1 cellular context compared by ENCODE assay signal in genomic region chr2:234430892-234431291, GRCh38.
TF ChIP-seq lines count a peak whose summit lies in the region.

No MANE protein-coding gene starts in this region.

TF ChIP-seq in HepG2, 621 proteins besides CTCF, POLR2A, EP300 and RAD21 (continued from another document):
- TF ChIP-seq, protein P1, sequence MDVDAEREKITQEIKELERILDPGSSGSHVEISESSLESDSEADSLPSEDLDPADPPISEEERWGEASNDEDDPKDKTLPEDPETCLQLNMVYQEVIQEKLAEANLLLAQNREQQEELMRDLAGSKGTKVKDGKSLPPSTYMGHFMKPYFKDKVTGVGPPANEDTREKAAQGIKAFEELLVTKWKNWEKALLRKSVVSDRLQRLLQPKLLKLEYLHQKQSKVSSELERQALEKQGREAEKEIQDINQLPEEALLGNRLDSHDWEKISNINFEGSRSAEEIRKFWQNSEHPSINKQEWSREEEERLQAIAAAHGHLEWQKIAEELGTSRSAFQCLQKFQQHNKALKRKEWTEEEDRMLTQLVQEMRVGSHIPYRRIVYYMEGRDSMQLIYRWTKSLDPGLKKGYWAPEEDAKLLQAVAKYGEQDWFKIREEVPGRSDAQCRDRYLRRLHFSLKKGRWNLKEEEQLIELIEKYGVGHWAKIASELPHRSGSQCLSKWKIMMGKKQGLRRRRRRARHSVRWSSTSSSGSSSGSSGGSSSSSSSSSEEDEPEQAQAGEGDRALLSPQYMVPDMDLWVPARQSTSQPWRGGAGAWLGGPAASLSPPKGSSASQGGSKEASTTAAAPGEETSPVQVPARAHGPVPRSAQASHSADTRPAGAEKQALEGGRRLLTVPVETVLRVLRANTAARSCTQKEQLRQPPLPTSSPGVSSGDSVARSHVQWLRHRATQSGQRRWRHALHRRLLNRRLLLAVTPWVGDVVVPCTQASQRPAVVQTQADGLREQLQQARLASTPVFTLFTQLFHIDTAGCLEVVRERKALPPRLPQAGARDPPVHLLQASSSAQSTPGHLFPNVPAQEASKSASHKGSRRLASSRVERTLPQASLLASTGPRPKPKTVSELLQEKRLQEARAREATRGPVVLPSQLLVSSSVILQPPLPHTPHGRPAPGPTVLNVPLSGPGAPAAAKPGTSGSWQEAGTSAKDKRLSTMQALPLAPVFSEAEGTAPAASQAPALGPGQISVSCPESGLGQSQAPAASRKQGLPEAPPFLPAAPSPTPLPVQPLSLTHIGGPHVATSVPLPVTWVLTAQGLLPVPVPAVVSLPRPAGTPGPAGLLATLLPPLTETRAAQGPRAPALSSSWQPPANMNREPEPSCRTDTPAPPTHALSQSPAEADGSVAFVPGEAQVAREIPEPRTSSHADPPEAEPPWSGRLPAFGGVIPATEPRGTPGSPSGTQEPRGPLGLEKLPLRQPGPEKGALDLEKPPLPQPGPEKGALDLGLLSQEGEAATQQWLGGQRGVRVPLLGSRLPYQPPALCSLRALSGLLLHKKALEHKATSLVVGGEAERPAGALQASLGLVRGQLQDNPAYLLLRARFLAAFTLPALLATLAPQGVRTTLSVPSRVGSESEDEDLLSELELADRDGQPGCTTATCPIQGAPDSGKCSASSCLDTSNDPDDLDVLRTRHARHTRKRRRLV (CRISPR knock-in tag; IDR thresholded peaks at IDR 0.05), result no peak
- TF ChIP-seq ZFX (CRISPR knock-in tag; IDR thresholded peaks at IDR 0.05; ENCODE audit: low read depth) (no peak), TSC22D2 (CRISPR knock-in tag; IDR thresholded peaks at IDR 0.05; ENCODE audit: borderline replicate concordance) (no peak), ONECUT2 (CRISPR knock-in tag; IDR thresholded peaks at IDR 0.05) (no peak), ZNF549 (CRISPR knock-in tag; IDR thresholded peaks at IDR 0.05) (no peak), LBX2 (CRISPR knock-in tag; IDR thresholded peaks at IDR 0.05; ENCODE audit: borderline replicate concordance) (no peak), BRD4 (CRISPR knock-in tag; IDR thresholded peaks at IDR 0.05) (no peak), SMAD9 (CRISPR knock-in tag; IDR thresholded peaks at IDR 0.05) (no peak), EZH2 (conservative IDR thresholded peaks at IDR 0.05; ENCODE audit: low read depth, low read length) (no peak), RAD51 (IDR thresholded peaks at IDR 0.05; ENCODE audit: borderline replicate concordance) (no peak), ZMAT3 (CRISPR knock-in tag; conservative IDR thresholded peaks at IDR 0.05) (no peak), CENPBD1 (CRISPR knock-in tag; IDR thresholded peaks at IDR 0.05; ENCODE audit: borderline replicate concordance, low read depth) (no peak), ZNF580 (CRISPR knock-in tag; IDR thresholded peaks at IDR 0.05; ENCODE audit: borderline replicate concordance, low read depth) (no peak), ZHX1 (CRISPR knock-in tag; IDR thresholded peaks at IDR 0.05; ENCODE audit: low read depth) (no peak)
- TF ChIP-seq, protein P2, sequence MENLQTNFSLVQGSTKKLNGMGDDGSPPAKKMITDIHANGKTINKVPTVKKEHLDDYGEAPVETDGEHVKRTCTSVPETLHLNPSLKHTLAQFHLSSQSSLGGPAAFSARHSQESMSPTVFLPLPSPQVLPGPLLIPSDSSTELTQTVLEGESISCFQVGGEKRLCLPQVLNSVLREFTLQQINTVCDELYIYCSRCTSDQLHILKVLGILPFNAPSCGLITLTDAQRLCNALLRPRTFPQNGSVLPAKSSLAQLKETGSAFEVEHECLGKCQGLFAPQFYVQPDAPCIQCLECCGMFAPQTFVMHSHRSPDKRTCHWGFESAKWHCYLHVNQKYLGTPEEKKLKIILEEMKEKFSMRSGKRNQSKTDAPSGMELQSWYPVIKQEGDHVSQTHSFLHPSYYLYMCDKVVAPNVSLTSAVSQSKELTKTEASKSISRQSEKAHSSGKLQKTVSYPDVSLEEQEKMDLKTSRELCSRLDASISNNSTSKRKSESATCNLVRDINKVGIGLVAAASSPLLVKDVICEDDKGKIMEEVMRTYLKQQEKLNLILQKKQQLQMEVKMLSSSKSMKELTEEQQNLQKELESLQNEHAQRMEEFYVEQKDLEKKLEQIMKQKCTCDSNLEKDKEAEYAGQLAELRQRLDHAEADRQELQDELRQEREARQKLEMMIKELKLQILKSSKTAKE (CRISPR knock-in tag; IDR thresholded peaks at IDR 0.05; ENCODE audit: borderline replicate concordance), result no peak
- TF ChIP-seq, protein P3, sequence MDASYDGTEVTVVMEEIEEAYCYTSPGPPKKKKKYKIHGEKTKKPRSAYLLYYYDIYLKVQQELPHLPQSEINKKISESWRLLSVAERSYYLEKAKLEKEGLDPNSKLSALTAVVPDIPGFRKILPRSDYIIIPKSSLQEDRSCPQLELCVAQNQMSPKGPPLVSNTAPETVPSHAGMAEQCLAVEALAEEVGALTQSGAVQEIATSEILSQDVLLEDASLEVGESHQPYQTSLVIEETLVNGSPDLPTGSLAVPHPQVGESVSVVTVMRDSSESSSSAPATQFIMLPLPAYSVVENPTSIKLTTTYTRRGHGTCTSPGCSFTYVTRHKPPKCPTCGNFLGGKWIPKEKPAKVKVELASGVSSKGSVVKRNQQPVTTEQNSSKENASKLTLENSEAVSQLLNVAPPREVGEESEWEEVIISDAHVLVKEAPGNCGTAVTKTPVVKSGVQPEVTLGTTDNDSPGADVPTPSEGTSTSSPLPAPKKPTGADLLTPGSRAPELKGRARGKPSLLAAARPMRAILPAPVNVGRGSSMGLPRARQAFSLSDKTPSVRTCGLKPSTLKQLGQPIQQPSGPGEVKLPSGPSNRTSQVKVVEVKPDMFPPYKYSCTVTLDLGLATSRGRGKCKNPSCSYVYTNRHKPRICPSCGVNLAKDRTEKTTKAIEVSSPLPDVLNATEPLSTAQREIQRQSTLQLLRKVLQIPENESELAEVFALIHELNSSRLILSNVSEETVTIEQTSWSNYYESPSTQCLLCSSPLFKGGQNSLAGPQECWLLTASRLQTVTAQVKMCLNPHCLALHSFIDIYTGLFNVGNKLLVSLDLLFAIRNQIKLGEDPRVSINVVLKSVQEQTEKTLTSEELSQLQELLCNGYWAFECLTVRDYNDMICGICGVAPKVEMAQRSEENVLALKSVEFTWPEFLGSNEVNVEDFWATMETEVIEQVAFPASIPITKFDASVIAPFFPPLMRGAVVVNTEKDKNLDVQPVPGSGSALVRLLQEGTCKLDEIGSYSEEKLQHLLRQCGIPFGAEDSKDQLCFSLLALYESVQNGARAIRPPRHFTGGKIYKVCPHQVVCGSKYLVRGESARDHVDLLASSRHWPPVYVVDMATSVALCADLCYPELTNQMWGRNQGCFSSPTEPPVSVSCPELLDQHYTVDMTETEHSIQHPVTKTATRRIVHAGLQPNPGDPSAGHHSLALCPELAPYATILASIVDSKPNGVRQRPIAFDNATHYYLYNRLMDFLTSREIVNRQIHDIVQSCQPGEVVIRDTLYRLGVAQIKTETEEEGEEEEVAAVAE (CRISPR knock-in tag; IDR thresholded peaks at IDR 0.05; ENCODE audit: borderline replicate concordance), result no peak
TF ChIP-seq in HepG2: peak in this region for 0.
